Comparison of ENCODE assay signal across 25 cellular contexts in the genomic region with DNA sequence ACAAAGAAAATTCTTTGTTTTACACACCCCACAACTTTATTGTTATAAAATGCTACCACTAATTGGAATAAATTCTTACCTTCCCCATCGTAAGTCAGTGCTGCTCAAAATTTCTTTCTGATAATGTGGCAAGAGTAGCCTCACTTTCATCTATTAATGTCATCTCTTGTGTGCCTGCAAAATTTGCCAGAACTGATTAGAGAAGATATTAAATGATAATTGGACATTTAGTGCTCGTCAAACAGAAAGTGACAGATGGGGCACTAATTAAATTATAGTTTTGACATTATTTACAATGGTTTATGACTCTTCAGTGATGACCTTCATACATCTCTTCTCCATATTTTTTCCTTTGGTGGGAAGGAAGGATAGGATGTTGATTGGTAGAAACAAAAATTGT.
"Had no signal": no experiment of that assay in that cellular context is flagged by ENCODE, and none has a peak within 500 bp of the region (broad histone marks: within the 10 kb centered on the region; RNA-seq: fewer than 3 reads in every experiment).

No MANE protein-coding gene starts in this region.

- H3K4me1 ChIP-seq: esophagus muscularis mucosa, gastroesophageal sphincter, heart left ventricle, pancreas, right atrium auricular region, stomach, thyroid gland, vagina had no signal

- ATAC-seq: foreskin keratinocyte; gastroesophageal sphincter; heart left ventricle; left lobe of liver; mucosa of descending colon; natural killer cell treated with Interleukin-12 subunit alpha and Interleukin-12 subunit beta and Interleukin-15 and Interleukin-18, amount 100 ng/mL, for 72 hours; pancreas; sciatic nerve; stimulated activated effector memory CD8-positive, alpha-beta T cell treated with anti-CD3 and anti-CD28 coated beads, Interleukin-12 subunit alpha, Interleukin-12 subunit beta, amount 100 ng/mL, for 72 hours had no signal

- H3K79me2 ChIP-seq: hepatocyte had no signal

- H3K4me2 ChIP-seq: hepatocyte had no signal

- H3K27ac ChIP-seq: esophagus muscularis mucosa, foreskin keratinocyte, gastroesophageal sphincter, heart left ventricle, hepatocyte, neutrophil, pancreas, right atrium auricular region, stomach, thyroid gland, vagina had no signal

- H3K9me3 ChIP-seq: esophagus muscularis mucosa, gastroesophageal sphincter, heart left ventricle, neutrophil, pancreas, right atrium auricular region, stomach, thyroid gland, vagina had no signal

- H3K36me3 ChIP-seq: esophagus muscularis mucosa, gastroesophageal sphincter, heart left ventricle, neutrophil, pancreas, right atrium auricular region, stomach, thyroid gland, vagina had no signal

- H3K4me3 ChIP-seq: esophagus muscularis mucosa, gastroesophageal sphincter, heart left ventricle, hepatocyte, mucosa of descending colon, pancreas, right atrium auricular region, stomach, thyroid gland, vagina had no signal

- DNase-seq: dermis blood vessel endothelial cell; effector memory CD4-positive, alpha-beta T cell; foreskin keratinocyte; heart left ventricle; kidney; mesenchymal stem cell; mucosa of descending colon; naive B cell; pancreas; stimulated activated CD4-positive, alpha-beta T cell treated with anti-CD3 and anti-CD28 coated beads, Interleukin-2, amount 100 ng/mL, for 24 hours; stimulated activated CD4-positive, alpha-beta T cell treated with anti-CD3 and anti-CD28 coated beads, Interleukin-4, amount 100 ng/mL, for 24 hours; stimulated activated naive CD4-positive, alpha-beta T cell treated with Interleukin-2 at 50 U/mL for 16 hours; stomach; thyroid gland; trophoblast cell had no signal

- H2AFZ ChIP-seq: hepatocyte had no signal

- H3K27me3 ChIP-seq: esophagus muscularis mucosa, foreskin keratinocyte, gastroesophageal sphincter, heart left ventricle, hepatocyte, neutrophil, pancreas, right atrium auricular region, stomach, thyroid gland, vagina had no signal
